Comparison of ENCODE assay signal across 16 cellular contexts in genomic region chr4:127634181-127634580, GRCh38. TPM values are rescaled to one million over a fixed set of nuclear protein-coding genes. Genes with fewer than 3 reads are reported as not detected.
DNase-seq lines count a peak whose midpoint lies in the region; TF ChIP-seq lines count a peak whose summit lies in the region.
"Had no signal": no experiment of that assay in that cellular context is flagged by ENCODE, and none has a peak within 500 bp of the region (broad histone marks: within the 10 kb centered on the region; RNA-seq: fewer than 3 reads in every experiment).

No MANE protein-coding gene starts in this region.

- H3K36me3 ChIP-seq in PC-9 (ENCODE audit: low read depth) = no peaks in the 10 kb centered on the region
- no peaks in the 10 kb centered on the region for H3K36me3 ChIP-seq in neural cell (ENCODE audit: insufficient read depth, low read length)
- H3K36me3 ChIP-seq in esophagus muscularis mucosa = no peaks in the 10 kb centered on the region
- H3K36me3 ChIP-seq: tibial nerve had no signal

- H3K9me2 ChIP-seq in PC-9 (ENCODE audit: insufficient read depth) (no peaks in the 10 kb centered on the region; the same call in 1 of the 2 replicates), neural cell (ENCODE audit: insufficient read depth, low read length) (no peaks in the 10 kb centered on the region)

- TF ChIP-seq POLR2A in esophagus muscularis mucosa (IDR thresholded peaks at IDR 0.05; ENCODE audit: low read depth) = no peak

- H3K4me1 ChIP-seq in PC-9 (replicated peaks; ENCODE audit: insufficient read depth) (peaks cover 26% of the 10 kb centered on the region), esophagus muscularis mucosa (peaks cover 10 to 40% (median 21%) of the 10 kb centered on the region in 4 donors)

- H3K4me2 ChIP-seq in PC-9 (peak overlapping the region; percentile 78), neural cell (ENCODE audit: low read length) (peak overlapping the region; percentile 81)

- H3K27ac ChIP-seq in PC-9 = no peak overlapping the region
- no peak overlapping the region for H3K27ac ChIP-seq in neural cell (ENCODE audit: low read length)
- H3K27ac ChIP-seq in esophagus muscularis mucosa (replicated peaks in 1 of 4) = peak overlapping the region in 2 of 4 donors; percentile 27 to 68
- H3K27ac ChIP-seq: tibial nerve had no signal

- CTCF ChIA-PET in PC-9 (lab: Charles Lee) = no interaction called here

- H3K79me2 ChIP-seq in PC-9 (ENCODE audit: low read depth) (peaks cover 26% of the 10 kb centered on the region), neural cell (replicated peaks; ENCODE audit: insufficient read depth, low read length) (peaks cover 51% of the 10 kb centered on the region)

- no peaks in the 10 kb centered on the region for H4K20me1 ChIP-seq in PC-9 (ENCODE audit: insufficient read depth)
- H4K20me1 ChIP-seq in neural cell (ENCODE audit: insufficient read depth) = no peaks in the 10 kb centered on the region

- no peak for TF ChIP-seq CTCF in AG09309 (IDR thresholded peaks at IDR 0.05; ENCODE audit: control insufficient read depth, insufficient read depth, low read depth, low read length, missing control alignments)
- no peak for TF ChIP-seq CTCF in PC-9 (conservative IDR thresholded peaks at IDR 0.05)
- TF ChIP-seq CTCF in neural cell (IDR thresholded peaks at IDR 0.05; ENCODE audit: poor library complexity, severe bottlenecking) = no peak
- TF ChIP-seq CTCF in esophagus muscularis mucosa (IDR thresholded peaks at IDR 0.05) = no peak

- TF ChIP-seq RAD21 in neural cell (conservative IDR thresholded peaks at IDR 0.05) = no peak

- TF ChIP-seq EP300 in neural cell (conservative IDR thresholded peaks at IDR 0.05; ENCODE audit: poor library complexity, severe bottlenecking) (no peak), esophagus muscularis mucosa (IDR thresholded peaks at IDR 0.05) (no peak)

- H2AFZ ChIP-seq in PC-9 = no peak overlapping the region
- no peak overlapping the region for H2AFZ ChIP-seq in neural cell (ENCODE audit: low read depth, low read length)

- peaks cover 8% of the 10 kb centered on the region; the same call in 1 of the 2 replicates for H3F3A ChIP-seq in PC-9 (ENCODE audit: insufficient read depth, low read depth)
- H3F3A ChIP-seq in neural cell (ENCODE audit: insufficient read depth, low read length, poor library complexity, severe bottlenecking) = no peaks in the 10 kb centered on the region

- no TSS peak for BruUV-seq in PC-9 (replicated peaks; lab: Mats Ljungman, UMichigan)

- no peak overlapping the region for H3K9ac ChIP-seq in neural cell (ENCODE audit: low read length)

- H3K9me3 ChIP-seq in PC-9 (ENCODE audit: insufficient read depth, low read depth) = no peaks in the 10 kb centered on the region
- no peaks in the 10 kb centered on the region for H3K9me3 ChIP-seq in neural cell (ENCODE audit: low read length)
- H3K9me3 ChIP-seq in esophagus muscularis mucosa = no peaks in the 10 kb centered on the region
- H3K9me3 ChIP-seq: tibial nerve had no signal

- intact Hi-C loops in PC-9 (cut with micrococcal nuclease; ENCODE audit: unreplicated experiment) (loop anchor here (5.0 kb wide), 3 partner anchors 73 to 893 kb away; partner anchors contain the start of gene HSPA4L), esophagus muscularis mucosa (cut with DNase I) (loop anchor here (5.0 to 10.0 kb wide), 2 partner anchors 148 to 331 kb away; partner anchors contain the start of genes ABHD18, HSPA4L and MFSD8)

- peak; percentile 18 for DNase-seq in AG09309 (ENCODE audit: low read depth)
- DNase-seq in PC-9 = peak in 1 of 2 experiments; percentile 53
- peak; percentile 59 for DNase-seq in dedifferentiated amniotic fluid mesenchymal stem cell (ENCODE audit: extremely low spot score)
- no peak for DNase-seq in esophagus muscularis mucosa (ENCODE audit: extremely low spot score)
- DNase-seq in SK-N-DZ (ENCODE audit: low spot score) = no peak
- DNase-seq in effector CD4-positive, alpha-beta T cell = no peak
- no peak for DNase-seq in DMS53 (lab: John Stamatoyannopoulos, UW)
- DNase-seq: activated CD4-positive, alpha-beta memory T cell treated with anti-CD3 and anti-CD28 coated beads, Interleukin-2, amount 10 ng/mL, durations not matched to agents 7 days and 5 days; AML-193; central memory CD4-positive, alpha-beta T cell; DMS153; Kasumi-1; NCI-H2081; SHP77 had no signal

- POLR2A ChIA-PET in PC-9 (lab: Charles Lee; ENCODE audit: unreplicated experiment) = no interaction called here

- 67% methylated on average over 3 of the region's 3 CpGs for WGBS in esophagus muscularis mucosa

- no peak overlapping the region for H3K4me3 ChIP-seq in AG09309 (ENCODE audit: control insufficient read depth, low read depth, low read length)
- peak overlapping the region; percentile 67 for H3K4me3 ChIP-seq in PC-9
- H3K4me3 ChIP-seq in neural cell (ENCODE audit: low read length) = peak overlapping the region; percentile 71
- no peak overlapping the region for H3K4me3 ChIP-seq in esophagus muscularis mucosa

- H3K27me3 ChIP-seq in PC-9 (ENCODE audit: insufficient read depth, low read depth) (no peaks in the 10 kb centered on the region), neural cell (ENCODE audit: insufficient read depth, low read depth, low read length) (no peaks in the 10 kb centered on the region), esophagus muscularis mucosa (no peaks in the 10 kb centered on the region)
- H3K27me3 ChIP-seq: tibial nerve had no signal

TF ChIP-seq in neural cell, 6 proteins besides CTCF, POLR2A, EP300 and RAD21:
- TF ChIP-seq EZH2 (IDR thresholded peaks at IDR 0.05; ENCODE audit: borderline replicate concordance, insufficient read depth, low read length, poor library complexity, severe bottlenecking) (no peak), POLR2AphosphoS5 (IDR thresholded peaks at IDR 0.05) (no peak), MXI1 (conservative IDR thresholded peaks at IDR 0.05; ENCODE audit: poor library complexity, severe bottlenecking) (no peak), SMC3 (conservative IDR thresholded peaks at IDR 0.05; ENCODE audit: poor library complexity) (no peak), REST (IDR thresholded peaks at IDR 0.05; ENCODE audit: borderline replicate concordance) (no peak), TAF1 (IDR thresholded peaks at IDR 0.05; ENCODE audit: low read depth) (no peak)

RNA-seq across cellular contexts. Expression of gene INTU, which starts 1.4 kb away (rescaled TPM):
- total RNA-seq in PC-9 (2021) (9.7 and 10.5 TPM in 2 replicates), esophagus muscularis mucosa (1 to 10 TPM; 5.9 to 8.7 (median 7.1) TPM)
- polyA plus RNA-seq in neural cell = 14.0 and 15.7 TPM in 2 replicates
- polyA minus RNA-seq in neural cell = 29.9 and 33.9 TPM in 2 replicates
- polyA plus RNA-seq in SK-N-DZ (2014; cell fraction: cytosol; rRNA removed) = 5.7 and 9.0 TPM in 2 replicates
- 27.4 and 27.7 TPM in 2 replicates for polyA plus RNA-seq in SK-N-DZ (2014; cell fraction: nucleus; rRNA removed)
- total RNA-seq: activated CD4-positive, alpha-beta memory T cell treated with anti-CD3 and anti-CD28 coated beads, Interleukin-2, amount 10 ng/mL, durations not matched to agents 7 days and 5 days had no signal

Comparison
In these comparisons a context has a peak if more than half of its experiments do, and no peak if none do; other contexts are left out.
1. DNase-seq: peak in AG09309 (single experiment) and dedifferentiated amniotic fluid mesenchymal stem cell (single experiment); none in esophagus muscularis mucosa (single experiment), SK-N-DZ (single experiment), effector CD4-positive, alpha-beta T cell (single experiment) and DMS53 (single experiment).
2. H3K4me3 ChIP-seq: peak in PC-9 (single experiment) and neural cell (single experiment); none in AG09309 (single experiment) and esophagus muscularis mucosa (0 of 4).